23 cellular contexts compared by ENCODE assay signal in the genomic region with DNA sequence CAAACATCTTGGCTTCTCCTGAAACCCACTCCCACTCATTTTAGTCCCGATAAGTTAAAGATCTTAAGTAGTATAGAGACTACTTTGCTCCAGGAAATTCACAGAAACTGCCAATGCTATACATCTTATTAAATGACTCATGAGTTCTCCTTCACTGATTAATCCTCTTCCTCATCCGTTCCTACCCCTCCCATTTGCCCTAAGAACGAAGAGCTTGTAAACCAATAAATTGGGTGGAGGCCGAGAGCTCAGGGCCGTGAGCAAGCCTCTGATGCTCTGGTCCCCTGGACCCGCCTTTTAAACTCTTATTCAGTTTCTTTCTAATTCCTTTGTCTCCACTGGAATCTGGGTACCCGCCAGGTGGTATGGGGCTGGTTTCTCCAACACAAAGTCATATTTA.
DNase-seq lines count a peak whose midpoint lies in the region; FAIRE-seq and TF ChIP-seq lines count a peak whose summit lies in the region.
"Had no signal": no experiment of that assay in that cellular context is flagged by ENCODE, and none has a peak within 500 bp of the region (broad histone marks: within the 10 kb centered on the region; RNA-seq: fewer than 3 reads in every experiment).

No MANE protein-coding gene starts in this region.

- H3K36me3 ChIP-seq in A673 (ENCODE audit: insufficient read depth, low read length, poor library complexity, severe bottlenecking) (no peaks in the 10 kb centered on the region), MG63 (no peaks in the 10 kb centered on the region), brain microvascular endothelial cell (replicated peaks) (no peaks in the 10 kb centered on the region), BE2C (no peaks in the 10 kb centered on the region)
- H3K36me3 ChIP-seq: gastrocnemius medialis, pancreas, upper lobe of left lung had no signal

- intact Hi-C loops in A673 (cut with micrococcal nuclease; ENCODE audit: unreplicated experiment): no loop called here

- FAIRE-seq in frontal cortex (lab: Jason Lieb, UNC) (no peak), urothelium cell line (lab: Jason Lieb, UNC) (no peak)
- FAIRE-seq: HTR-8/SVneo had no signal

- H3K9me3 ChIP-seq in A673 (ENCODE audit: low read depth, low read length, poor library complexity, severe bottlenecking) (peaks cover 10% of the 10 kb centered on the region), MG63 (0 out of 2 replicates have a peak, but pooled peaks cover 3% of the 10 kb centered on the region), BE2C (no peaks in the 10 kb centered on the region)
- H3K9me3 ChIP-seq: gastrocnemius medialis, pancreas had no signal

- H3K4me1 ChIP-seq in A673 (ENCODE audit: insufficient read depth, low read length, poor library complexity, severe bottlenecking) (no peaks in the 10 kb centered on the region), BE2C (no peaks in the 10 kb centered on the region)
- H3K4me1 ChIP-seq: gastrocnemius medialis, pancreas, upper lobe of left lung had no signal

- TF ChIP-seq CTCF in A673 (conservative IDR thresholded peaks at IDR 0.05; ENCODE audit: low read depth, low read length) (no peak), brain microvascular endothelial cell (IDR thresholded peaks at IDR 0.05; ENCODE audit: low read depth, low read length, missing control alignments) (no peak), BE2C (IDR thresholded peaks at IDR 0.05; ENCODE audit: low read depth, low read length) (no peak)

- CTCF ChIA-PET in A673 (lab: Charles Lee): no interaction called here

- no peak overlapping the region for H3K27ac ChIP-seq in A673 (ENCODE audit: low read depth, low read length, poor library complexity, severe bottlenecking)
- no peak overlapping the region for H3K27ac ChIP-seq in brain microvascular endothelial cell
- no peak overlapping the region for H3K27ac ChIP-seq in substantia nigra (ENCODE audit: low read depth, low read length, poor library complexity, severe bottlenecking)
- H3K27ac ChIP-seq: gastrocnemius medialis, hepatocyte, pancreas, upper lobe of left lung had no signal

- H3K4me3 ChIP-seq in A673 (ENCODE audit: low read depth, low read length, poor library complexity, severe bottlenecking) (no peak overlapping the region), MG63 (peak overlapping the region; percentile 10; the same call in 1 of the 2 replicates), brain microvascular endothelial cell (ENCODE audit: low read depth, low read length) (no peak overlapping the region), BE2C (ENCODE audit: low read depth, low read length) (no peak overlapping the region)
- H3K4me3 ChIP-seq: gastrocnemius medialis, hepatocyte, pancreas, upper lobe of left lung had no signal

- peak; percentile 44 for DNase-seq in A673 (ENCODE audit: low spot score)
- peak; percentile 76 for DNase-seq in MG63
- peak; percentile 1 for DNase-seq in brain microvascular endothelial cell
- peak; percentile 46 for DNase-seq in iris pigment epithelial cell (ENCODE audit: low read depth)
- DNase-seq in frontal cortex (ENCODE audit: low spot score in 2 of 2): no peak
- no peak for DNase-seq in substantia nigra (lab: John Stamatoyannopoulos, UW)
- no peak for DNase-seq in urothelium cell line (ENCODE audit: low spot score)
- no peak for DNase-seq in BE2C
- DNase-seq: activated CD4-positive, alpha-beta T cell treated with anti-CD3 and anti-CD28 coated beads, Interleukin-2, amount 50 U/mL, for 48 hours; activated CD4-positive, CD25-positive, alpha-beta regulatory T cell; activated CD8-positive, alpha-beta memory T cell treated with anti-CD3 and anti-CD28 coated beads, Interleukin-2, amount 50 U/mL, for 48 hours; aorta; DMS53; gastrocnemius medialis; GOT3; KBM-7; NCI-H2171 treated with DMSO at 0.1 percent for 48 hours; NCI-H524; nephron progenitor cell; pancreas; upper lobe of left lung had no signal

- POLR2A ChIA-PET in A673 (lab: Charles Lee; ENCODE audit: low non-redundant PET): interaction anchor here (0.6 kb wide), 1 partner anchor 202 kb away, joined by 3 read pairs; no protein-coding TSS in a partner anchor

- H3K27me3 ChIP-seq in A673 (replicated peaks; ENCODE audit: insufficient read depth, low read depth, low read length, poor library complexity): no peaks in the 10 kb centered on the region
- H3K27me3 ChIP-seq in MG63: no peaks in the 10 kb centered on the region
- no peaks in the 10 kb centered on the region for H3K27me3 ChIP-seq in brain microvascular endothelial cell (replicated peaks)
- no peaks in the 10 kb centered on the region for H3K27me3 ChIP-seq in BE2C
- H3K27me3 ChIP-seq: gastrocnemius medialis, hepatocyte, pancreas, upper lobe of left lung had no signal

- in situ Hi-C loops in brain microvascular endothelial cell (cut with HindIII; ENCODE audit: low pct_ligation_motif_present, low sequenced_read_pairs): no loop called here

- BruUV-seq in A673 (replicated peaks; lab: Mats Ljungman, UMichigan): no TSS peak

Comparison
In these comparisons a context has a peak if more than half of its experiments do, and no peak if none do; other contexts are left out.
1. DNase-seq: peak in A673 (single experiment), MG63 (single experiment), brain microvascular endothelial cell (single experiment) and iris pigment epithelial cell (single experiment); none in frontal cortex (0 of 2), substantia nigra (0 of 49), urothelium cell line (single experiment) and BE2C (single experiment).